In the genomic region with DNA sequence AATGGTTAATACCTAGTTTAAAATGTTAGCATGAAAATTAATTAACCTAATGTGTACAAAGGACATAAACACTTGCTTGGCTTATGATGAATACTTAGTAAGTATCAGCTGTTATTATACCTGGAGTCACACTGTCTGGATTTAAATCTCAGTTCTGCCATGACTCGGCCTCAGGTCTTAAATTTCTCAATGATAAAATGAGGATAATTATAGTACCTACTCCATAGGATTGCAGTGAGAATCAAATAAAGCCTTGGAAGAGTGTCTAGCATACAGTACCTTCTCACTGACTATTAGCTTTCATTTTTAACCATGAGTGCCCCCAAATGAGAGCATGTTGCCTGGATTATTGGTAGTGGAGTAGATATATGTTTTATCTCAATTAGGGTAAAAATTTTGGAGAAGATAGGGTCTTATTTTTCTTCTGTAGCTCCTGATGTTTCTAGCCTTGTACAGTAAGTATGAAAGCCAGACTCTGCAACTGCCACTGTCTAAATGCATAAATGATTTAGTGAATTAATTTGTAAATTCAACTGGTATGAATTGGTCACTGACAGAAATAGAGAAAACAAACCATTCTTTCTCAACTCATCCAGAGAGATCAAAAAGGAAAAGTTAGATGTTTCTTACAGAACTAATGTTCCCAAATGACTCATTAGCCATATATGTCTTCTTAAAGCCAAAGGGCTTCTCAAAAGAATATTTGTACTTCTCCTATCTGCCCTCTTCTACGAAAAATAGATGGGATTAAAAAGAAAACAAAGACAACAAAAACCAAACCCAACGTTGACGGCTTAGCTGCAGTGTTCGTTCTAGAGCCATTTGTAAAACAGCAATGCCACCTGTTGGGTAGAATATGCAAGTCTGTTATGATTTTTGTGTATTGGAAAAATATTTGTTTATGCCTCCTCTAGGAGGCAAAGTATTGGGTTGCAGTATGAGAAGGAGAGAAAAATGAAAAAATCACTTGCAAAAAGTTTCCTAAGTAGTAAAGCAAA, we compare ENCODE assay signal across 8 cellular contexts. TPM values are rescaled to one million over a fixed set of nuclear protein-coding genes. Genes with fewer than 3 reads are reported as not detected.
DNase-seq lines count a peak whose midpoint lies in the region; ATAC-seq, FAIRE-seq and TF ChIP-seq lines count a peak whose summit lies in the region.

No MANE protein-coding gene starts in this region.

- intact Hi-C loops in left ventricle myocardium inferior (cut with micrococcal nuclease), result no loop called here
- intact Hi-C loops in upper lobe of right lung (cut with DNase I), result no loop called here

- TF ChIP-seq CTCF in BE2C (IDR thresholded peaks at IDR 0.05; ENCODE audit: low read depth, low read length) (0 out of 2 replicates have a peak, but pooled peaks have one; percentile 6), left ventricle myocardium inferior (IDR thresholded peaks at IDR 0.05; ENCODE audit: borderline replicate concordance) (peak; percentile 70), upper lobe of right lung (IDR thresholded peaks at IDR 0.05) (peak; percentile 53)

- H3K27ac ChIP-seq in left ventricle myocardium inferior (replicated peaks), result no peak overlapping the region
- H3K27ac ChIP-seq in upper lobe of right lung, result no peak overlapping the region

- ATAC-seq in HG02852 (IDR thresholded peaks at IDR 0.05; ENCODE audit: unreplicated experiment), result peak; percentile 52
- peak; percentile 82 for ATAC-seq in SK-N-SH treated with all-trans-retinoic acid at 6 μM for 48 hours
- peak; percentile 67 for ATAC-seq in upper lobe of right lung
- ATAC-seq in HG02798 (IDR thresholded peaks at IDR 0.05; ENCODE audit: poor library complexity, unreplicated experiment), result no peak

- H3K4me1 ChIP-seq in BE2C (no peaks in the 10 kb centered on the region), left ventricle myocardium inferior (peaks cover 6% of the 10 kb centered on the region), upper lobe of right lung (no peaks in the 10 kb centered on the region)

- H3K4me3 ChIP-seq in BE2C (ENCODE audit: low read depth, low read length), result no peak overlapping the region
- peak overlapping the region; percentile 30 for H3K4me3 ChIP-seq in left ventricle myocardium inferior
- peak overlapping the region; percentile 6 for H3K4me3 ChIP-seq in upper lobe of right lung

- H3K27me3 ChIP-seq in BE2C, result no peaks in the 10 kb centered on the region
- no peaks in the 10 kb centered on the region for H3K27me3 ChIP-seq in left ventricle myocardium inferior (ENCODE audit: low read depth)
- no peaks in the 10 kb centered on the region for H3K27me3 ChIP-seq in upper lobe of right lung

- FAIRE-seq in RCC 7860 (lab: Jason Lieb, UNC), result no peak

- H3K36me3 ChIP-seq in BE2C (no peaks in the 10 kb centered on the region), left ventricle myocardium inferior (no peaks in the 10 kb centered on the region), upper lobe of right lung (no peaks in the 10 kb centered on the region)

- H3K9me3 ChIP-seq in BE2C (no peaks in the 10 kb centered on the region), left ventricle myocardium inferior (replicated peaks) (peaks cover 5% of the 10 kb centered on the region), upper lobe of right lung (no peaks in the 10 kb centered on the region)

- DNase-seq in BE2C (no peak), left ventricle myocardium inferior (no peak), upper lobe of right lung (no peak), RCC 7860 (ENCODE audit: low spot score) (no peak), iPS-NIHi11 (ENCODE audit: low spot score) (no peak)

TF ChIP-seq in SK-N-SH treated with all-trans-retinoic acid at 6 μM for 48 hours, 23 proteins besides CTCF, POLR2A, EP300 and RAD21:
- TF ChIP-seq ESRRG (CRISPR knock-in tag; IDR thresholded peaks at IDR 0.05) (no peak), ZC3H10 (CRISPR knock-in tag; IDR thresholded peaks at IDR 0.05) (peak; percentile 41; the same call in 1 of the 2 replicates), TOX (CRISPR knock-in tag; IDR thresholded peaks at IDR 0.05; ENCODE audit: borderline replicate concordance) (peak; percentile 20; the same call in 1 of the 2 replicates)
- TF ChIP-seq, protein P1, sequence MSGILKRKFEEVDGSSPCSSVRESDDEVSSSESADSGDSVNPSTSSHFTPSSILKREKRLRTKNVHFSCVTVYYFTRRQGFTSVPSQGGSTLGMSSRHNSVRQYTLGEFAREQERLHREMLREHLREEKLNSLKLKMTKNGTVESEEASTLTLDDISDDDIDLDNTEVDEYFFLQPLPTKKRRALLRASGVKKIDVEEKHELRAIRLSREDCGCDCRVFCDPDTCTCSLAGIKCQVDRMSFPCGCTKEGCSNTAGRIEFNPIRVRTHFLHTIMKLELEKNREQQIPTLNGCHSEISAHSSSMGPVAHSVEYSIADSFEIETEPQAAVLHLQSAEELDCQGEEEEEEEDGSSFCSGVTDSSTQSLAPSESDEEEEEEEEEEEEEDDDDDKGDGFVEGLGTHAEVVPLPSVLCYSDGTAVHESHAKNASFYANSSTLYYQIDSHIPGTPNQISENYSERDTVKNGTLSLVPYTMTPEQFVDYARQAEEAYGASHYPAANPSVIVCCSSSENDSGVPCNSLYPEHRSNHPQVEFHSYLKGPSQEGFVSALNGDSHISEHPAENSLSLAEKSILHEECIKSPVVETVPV (CRISPR knock-in tag; IDR thresholded peaks at IDR 0.05), result no peak
- TF ChIP-seq, protein P2, sequence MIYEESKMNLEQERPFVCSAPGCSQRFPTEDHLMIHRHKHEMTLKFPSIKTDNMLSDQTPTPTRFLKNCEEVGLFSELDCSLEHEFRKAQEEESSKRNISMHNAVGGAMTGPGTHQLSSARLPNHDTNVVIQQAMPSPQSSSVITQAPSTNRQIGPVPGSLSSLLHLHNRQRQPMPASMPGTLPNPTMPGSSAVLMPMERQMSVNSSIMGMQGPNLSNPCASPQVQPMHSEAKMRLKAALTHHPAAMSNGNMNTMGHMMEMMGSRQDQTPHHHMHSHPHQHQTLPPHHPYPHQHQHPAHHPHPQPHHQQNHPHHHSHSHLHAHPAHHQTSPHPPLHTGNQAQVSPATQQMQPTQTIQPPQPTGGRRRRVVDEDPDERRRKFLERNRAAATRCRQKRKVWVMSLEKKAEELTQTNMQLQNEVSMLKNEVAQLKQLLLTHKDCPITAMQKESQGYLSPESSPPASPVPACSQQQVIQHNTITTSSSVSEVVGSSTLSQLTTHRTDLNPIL (CRISPR knock-in tag; IDR thresholded peaks at IDR 0.05; ENCODE audit: low read depth), result no peak
- TF ChIP-seq, protein P3, sequence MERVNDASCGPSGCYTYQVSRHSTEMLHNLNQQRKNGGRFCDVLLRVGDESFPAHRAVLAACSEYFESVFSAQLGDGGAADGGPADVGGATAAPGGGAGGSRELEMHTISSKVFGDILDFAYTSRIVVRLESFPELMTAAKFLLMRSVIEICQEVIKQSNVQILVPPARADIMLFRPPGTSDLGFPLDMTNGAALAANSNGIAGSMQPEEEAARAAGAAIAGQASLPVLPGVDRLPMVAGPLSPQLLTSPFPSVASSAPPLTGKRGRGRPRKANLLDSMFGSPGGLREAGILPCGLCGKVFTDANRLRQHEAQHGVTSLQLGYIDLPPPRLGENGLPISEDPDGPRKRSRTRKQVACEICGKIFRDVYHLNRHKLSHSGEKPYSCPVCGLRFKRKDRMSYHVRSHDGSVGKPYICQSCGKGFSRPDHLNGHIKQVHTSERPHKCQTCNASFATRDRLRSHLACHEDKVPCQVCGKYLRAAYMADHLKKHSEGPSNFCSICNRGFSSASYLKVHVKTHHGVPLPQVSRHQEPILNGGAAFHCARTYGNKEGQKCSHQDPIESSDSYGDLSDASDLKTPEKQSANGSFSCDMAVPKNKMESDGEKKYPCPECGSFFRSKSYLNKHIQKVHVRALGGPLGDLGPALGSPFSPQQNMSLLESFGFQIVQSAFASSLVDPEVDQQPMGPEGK (CRISPR knock-in tag; IDR thresholded peaks at IDR 0.05; ENCODE audit: borderline replicate concordance), result no peak

RNA-seq across cellular contexts. Expression of a gene that starts 53.8 kb away (rescaled TPM):
- not detected for polyA plus RNA-seq in BE2C (2012; ENCODE audit: insufficient read depth, insufficient read length, low read depth)
- total RNA-seq in left ventricle myocardium inferior, result not detected
- not detected for total RNA-seq in upper lobe of right lung

Comparison
In these comparisons a context has a peak if more than half of its experiments do, and no peak if none do; other contexts are left out.
1. CTCF ChIP-seq: peak in every context shown above with its lines; median percentile 70 in left ventricle myocardium inferior; 53 in upper lobe of right lung; 6 in BE2C.